In the genomic region with DNA sequence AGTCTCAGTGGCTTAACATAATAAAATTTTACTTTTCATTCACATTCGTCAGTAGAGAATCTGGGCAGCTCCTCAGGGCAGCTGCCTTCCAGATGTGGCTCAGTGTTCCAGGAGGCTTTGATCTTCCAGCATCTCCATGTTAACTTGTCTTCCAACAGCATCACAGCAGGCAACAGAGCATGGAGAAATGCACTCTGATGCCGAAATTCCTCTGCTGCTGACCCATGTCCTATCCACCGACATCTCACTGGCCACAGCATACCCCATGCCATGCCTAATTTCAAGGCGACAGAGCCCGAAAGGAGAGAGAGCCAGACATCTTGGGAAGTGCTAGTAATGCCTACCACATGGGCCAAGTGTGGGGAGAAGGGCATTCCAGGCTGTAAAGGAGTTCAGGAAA, we compare ENCODE assay signal across 17 cellular contexts.
A peak's percentile ranks its signal among the peaks of the same experiment; 100 is the strongest.
DNase-seq lines count a peak whose midpoint lies in the region; ATAC-seq and TF ChIP-seq lines count a peak whose summit lies in the region.
"Had no signal": no experiment of that assay in that cellular context is flagged by ENCODE, and none has a peak within 500 bp of the region (broad histone marks: within the 10 kb centered on the region; RNA-seq: fewer than 3 reads in every experiment).

No MANE protein-coding gene starts in this region.

- no peak overlapping the region for H3K4me3 ChIP-seq in choroid plexus epithelial cell (ENCODE audit: low read depth, low read length)

- H3K4me3 Mint-ChIP-seq in activated CD8-positive, alpha-beta T cell treated with anti-CD3 and anti-CD28 coated beads, Interleukin-2, amount 10 ng/mL, durations not matched to agents 7 days and 5 days, result no peak overlapping the region
- H3K4me3 Mint-ChIP-seq: H9, IgD-negative memory B cell had no signal

- DNase-seq in GM04504 (ENCODE audit: low read depth) (peak; percentile 43), choroid plexus epithelial cell (ENCODE audit: low read depth) (peak; percentile 60), glomerular visceral epithelial cell (ENCODE audit: extremely low spot score) (peak; percentile 62), putamen (ENCODE audit: low spot score) (no peak), GM10248 (ENCODE audit: extremely low spot score) (no peak)
- DNase-seq in activated CD8-positive, alpha-beta T cell treated with anti-CD3 and anti-CD28 coated beads, Interleukin-2, amount 10 ng/mL, durations not matched to agents 7 days and 5 days, result no peak
- no peak for DNase-seq in activated CD4-positive, alpha-beta T cell treated with anti-CD3 and anti-CD28 coated beads for 4 hours
- DNase-seq: C1 segment of cervical spinal cord, DMS 273 treated with DMSO at 0.1 percent for 48 hours, H9, NCI-H1105 treated with DMSO at 0.1 percent for 48 hours, NCI-H1694 treated with DMSO at 0.1 percent for 48 hours, NCI-H226, NCI-H526 treated with DMSO at 0.1 percent for 48 hours, SHP77 treated with DMSO at 0.1 percent for 48 hours had no signal

- no peaks in the 10 kb centered on the region for H3K4me1 Mint-ChIP-seq in activated CD8-positive, alpha-beta T cell treated with anti-CD3 and anti-CD28 coated beads, Interleukin-2, amount 10 ng/mL, durations not matched to agents 7 days and 5 days (ENCODE audit: low read depth)

- H3K27ac Mint-ChIP-seq in activated CD8-positive, alpha-beta T cell treated with anti-CD3 and anti-CD28 coated beads, Interleukin-2, amount 10 ng/mL, durations not matched to agents 7 days and 5 days, result no peak overlapping the region
- H3K27ac Mint-ChIP-seq: H9, IgD-negative memory B cell had no signal

- no peaks in the 10 kb centered on the region for H3K27me3 Mint-ChIP-seq in activated CD8-positive, alpha-beta T cell treated with anti-CD3 and anti-CD28 coated beads, Interleukin-2, amount 10 ng/mL, durations not matched to agents 7 days and 5 days (ENCODE audit: low read depth)

- ATAC-seq in activated CD8-positive, alpha-beta T cell treated with anti-CD3 and anti-CD28 coated beads, Interleukin-2, amount 10 ng/mL, durations not matched to agents 7 days and 5 days, result no peak
- ATAC-seq: SK-N-SH treated with all-trans-retinoic acid at 6 μM for 48 hours had no signal

- CTCF ChIA-PET in activated CD8-positive, alpha-beta T cell treated with anti-CD3 and anti-CD28 coated beads, Interleukin-2, amount 10 ng/mL, durations not matched to agents 7 days and 5 days (lab: Charles Lee), result no interaction called here
- CTCF ChIA-PET in GM10248 (lab: Yijun Ruan, JAX), result no interaction called here

- no peaks in the 10 kb centered on the region for H3K9me3 Mint-ChIP-seq in activated CD8-positive, alpha-beta T cell treated with anti-CD3 and anti-CD28 coated beads, Interleukin-2, amount 10 ng/mL, durations not matched to agents 7 days and 5 days (ENCODE audit: insufficient read depth)
- H3K9me3 Mint-ChIP-seq: IgD-negative memory B cell had no signal

- H3K36me3 Mint-ChIP-seq in activated CD8-positive, alpha-beta T cell treated with anti-CD3 and anti-CD28 coated beads, Interleukin-2, amount 10 ng/mL, durations not matched to agents 7 days and 5 days (ENCODE audit: low read depth), result no peaks in the 10 kb centered on the region
- H3K36me3 Mint-ChIP-seq: IgD-negative memory B cell had no signal

- TF ChIP-seq CTCF in choroid plexus epithelial cell (conservative IDR thresholded peaks at IDR 0.05; ENCODE audit: low read depth, low read length), result no peak
- no peak for TF ChIP-seq CTCF in GM10248 (IDR thresholded peaks at IDR 0.05; ENCODE audit: control extremely low read depth, extremely low read depth, low read depth, missing control alignments)

- POLR2A ChIA-PET in activated CD8-positive, alpha-beta T cell treated with anti-CD3 and anti-CD28 coated beads, Interleukin-2, amount 10 ng/mL, durations not matched to agents 7 days and 5 days (lab: Charles Lee), result no interaction called here
- POLR2A ChIA-PET in GM10248 (lab: Yijun Ruan, JAX), result no interaction called here

Comparison
In these comparisons a context has a peak if more than half of its experiments do, and no peak if none do; other contexts are left out.
1. DNase-seq: peak in GM04504 (single experiment), choroid plexus epithelial cell (single experiment) and glomerular visceral epithelial cell (single experiment); none in putamen (single experiment), activated CD8-positive, alpha-beta T cell treated with anti-CD3 and anti-CD28 coated beads, Interleukin-2, amount 10 ng/mL, durations not matched to agents 7 days and 5 days (single experiment), activated CD4-positive, alpha-beta T cell treated with anti-CD3 and anti-CD28 coated beads for 4 hours (0 of 2) and GM10248 (single experiment).